Comparison of ENCODE assay signal across 12 cellular contexts in genomic region chr1:198601936-198602889, GRCh38. TPM values are rescaled to one million over a fixed set of nuclear protein-coding genes. Genes with fewer than 3 reads are reported as not detected.
DNase-seq lines count a peak whose midpoint lies in the region; FAIRE-seq and TF ChIP-seq lines count a peak whose summit lies in the region.
"Had no signal": no experiment of that assay in that cellular context is flagged by ENCODE, and none has a peak within 500 bp of the region (broad histone marks: within the 10 kb centered on the region; RNA-seq: fewer than 3 reads in every experiment).

No MANE protein-coding gene starts in this region.

- no peak for TF ChIP-seq RAD21 in H1 (IDR thresholded peaks at IDR 0.05 in 1 of 2, conservative IDR thresholded peaks at IDR 0.05 in 1 of 2; ENCODE audit: low read depth in 2 of 2, low read length in 2 of 2)

- H2BK20ac ChIP-seq in H1 (ENCODE audit: low read length): no peak overlapping the region

- peaks cover 5% of the 10 kb centered on the region; the same call in 1 of the 2 replicates for H3F3A ChIP-seq in DOHH2 (ENCODE audit: control insufficient read depth, insufficient read depth)

- no peak overlapping the region for H3K4ac ChIP-seq in H1 (replicated peaks; ENCODE audit: insufficient read length, low read depth, low read length)

- H3K14ac ChIP-seq in H1 (ENCODE audit: insufficient read length): no peak overlapping the region

- no peak overlapping the region for H2BK5ac ChIP-seq in H1 (ENCODE audit: low read depth, low read length)

- H2BK120ac ChIP-seq in H1 (replicated peaks; ENCODE audit: low read depth, low read length): no peak overlapping the region

- H3K79me2 ChIP-seq in DOHH2 (ENCODE audit: control insufficient read depth, low read length): no peaks in the 10 kb centered on the region
- no peaks in the 10 kb centered on the region for H3K79me2 ChIP-seq in H1 (ENCODE audit: control insufficient read depth in 1 of 2, insufficient read depth in 2 of 2, low read length in 2 of 2)
- H3K79me2 ChIP-seq: parathyroid adenoma had no signal

- H3K23ac ChIP-seq in H1 (ENCODE audit: insufficient read length): no peak overlapping the region

- 0 out of 2 replicates have a peak overlapping the region, but pooled peaks have one; percentile 10 for H2BK12ac ChIP-seq in H1 (ENCODE audit: low read depth, low read length)

- no peak for TF ChIP-seq POLR2A in H1 (IDR thresholded peaks at IDR 0.05; ENCODE audit: control extremely low read depth in 1 of 2, low read depth in 2 of 2, low read length in 2 of 2)
- no peak for TF ChIP-seq POLR2A in H54 (IDR thresholded peaks at IDR 0.05; ENCODE audit: low read depth, low read length)
- TF ChIP-seq POLR2A in testis (IDR thresholded peaks at IDR 0.05): no peak

- H3K9me3 ChIP-seq in DOHH2 (ENCODE audit: control insufficient read depth, insufficient read depth, low read length) (peaks cover 11% of the 10 kb centered on the region; the same call in 1 of the 2 replicates), H1 (ENCODE audit: insufficient read depth in 2 of 2, low read depth in 1 of 2, low read length in 1 of 2) (peaks cover 0 to 10% of the 10 kb centered on the region in 2 experiments; a peak in 1 of 4 replicates), SJCRH30 (replicated peaks) (no peaks in the 10 kb centered on the region), testis (no peaks in the 10 kb centered on the region)

- no peak overlapping the region for H4K91ac ChIP-seq in H1 (replicated peaks; ENCODE audit: insufficient read length, low read length)

- peak; percentile 57 for DNase-seq in AG04449 (ENCODE audit: low read depth, low spot score)
- DNase-seq in NOMO-1 treated with DMSO at 0.1 percent for 48 hours (lab: John Stamatoyannopoulos, UW; ENCODE audit: unreplicated experiment): peak; percentile 47
- DNase-seq in H1 (ENCODE audit: low read depth in 1 of 2, low spot score in 2 of 2): no peak
- no peak for DNase-seq in SJCRH30
- no peak for DNase-seq in H54 (ENCODE audit: insufficient read length, low spot score)
- no peak for DNase-seq in testis
- no peak for DNase-seq in activated gamma-delta T cell (lab: John Stamatoyannopoulos, UW)
- DNase-seq: activated CD4-positive, alpha-beta T cell treated with anti-CD3 and anti-CD28 coated beads for 4 hours; DMS53; NCI-H1436 had no signal

- TF ChIP-seq CTCF in AG04449 (IDR thresholded peaks at IDR 0.05; ENCODE audit: insufficient read depth, low read length, missing control alignments) (peak; percentile 16), DOHH2 (IDR thresholded peaks at IDR 0.05; ENCODE audit: low read depth, low read length, poor library complexity, severe bottlenecking) (no peak), H1 (IDR thresholded peaks at IDR 0.05; ENCODE audit: control extremely low read depth in 1 of 3, insufficient read depth in 1 of 3, low read depth in 1 of 3, low read length in 3 of 3) (no peak), testis (IDR thresholded peaks at IDR 0.05) (no peak)

- POLR2A ChIA-PET in AG04449 (lab: Yijun Ruan, JAX): no interaction called here
- POLR2A ChIA-PET in H1 (lab: Charles Lee; ENCODE audit: partially characterized antibody): no interaction called here

- no peak overlapping the region for H3K18ac ChIP-seq in H1 (ENCODE audit: extremely low read depth, low read length)

- H2BK15ac ChIP-seq in H1 (ENCODE audit: low read length): no peak overlapping the region

- no peaks in the 10 kb centered on the region for H3K23me2 ChIP-seq in H1 (ENCODE audit: low read depth, low read length)

- H4K5ac ChIP-seq in H1 (ENCODE audit: insufficient read length, low read depth, low read length): no peak overlapping the region

- no peak overlapping the region for H3K56ac ChIP-seq in H1 (replicated peaks; ENCODE audit: insufficient read length, low read depth, low read length)

- no peak overlapping the region for H4K8ac ChIP-seq in H1 (ENCODE audit: extremely low read depth, insufficient read depth, low read length)

- no peaks in the 10 kb centered on the region for H3K9me2 ChIP-seq in DOHH2 (replicated peaks; ENCODE audit: control insufficient read depth, low read length)

- no peak for TF ChIP-seq EP300 in H1 (IDR thresholded peaks at IDR 0.05; ENCODE audit: borderline replicate concordance in 1 of 2, low read depth in 2 of 2, low read length in 2 of 2)

- 95% methylated on average over 2 of the region's 2 CpGs; no CpG with 5 or more reads in 1 of the 2 experiments for WGBS in H1 (ENCODE audit: extremely low coverage in 1 of 2, insufficient coverage in 1 of 2, insufficient read length in 1 of 2, insufficient replicate concordance in 2 of 2, low coverage in 1 of 2, low lambda C conversion rate in 2 of 2, missing lambda C conversion rate in 1 of 2), 2 experiments
- 87 to 96% methylated on average over 2 of the region's 2 CpGs for WGBS in testis, 2 donors

- intact Hi-C loops in testis (cut with DNase I; ENCODE audit: low total_unique reads): no loop called here

- no peak overlapping the region for H3K9ac ChIP-seq in H1 (replicated peaks in 1 of 4; ENCODE audit: extremely low read depth in 1 of 4, low read depth in 3 of 4, low read length in 3 of 4)
- H3K9ac ChIP-seq: parathyroid adenoma had no signal

- peaks cover 67% of the 10 kb centered on the region for H3K4me1 ChIP-seq in DOHH2 (ENCODE audit: control insufficient read depth, low read length)
- H3K4me1 ChIP-seq in H1 (replicated peaks in 1 of 4; ENCODE audit: control insufficient read depth in 3 of 4, insufficient read depth in 4 of 4, low read length in 3 of 4): peaks cover 0 to 5% (median 3%) of the 10 kb centered on the region in 4 experiments; a peak in 2 of 7 replicates
- H3K4me1 ChIP-seq in SJCRH30: no peaks in the 10 kb centered on the region
- H3K4me1 ChIP-seq in testis: no peaks in the 10 kb centered on the region
- H3K4me1 ChIP-seq: parathyroid adenoma had no signal

- H2AK5ac ChIP-seq in H1 (ENCODE audit: low read depth, low read length): no peak overlapping the region

- H3K4me3 ChIP-seq in AG04449 (ENCODE audit: low read depth, low read length): no peak overlapping the region
- no peak overlapping the region for H3K4me3 ChIP-seq in DOHH2 (ENCODE audit: low read length)
- no peak overlapping the region for H3K4me3 ChIP-seq in H1 (ENCODE audit: extremely low read depth in 1 of 4, insufficient read depth in 2 of 4, low read depth in 3 of 4, low read length in 4 of 4)
- no peak overlapping the region for H3K4me3 ChIP-seq in SJCRH30
- H3K4me3 ChIP-seq in testis: no peak overlapping the region

- H3K4me2 ChIP-seq in DOHH2 (ENCODE audit: low read length) (peak overlapping the region; percentile 25; the same call in 1 of the 2 replicates), H1 (ENCODE audit: insufficient read depth in 1 of 2, low read depth in 2 of 2, low read length in 2 of 2) (no peak overlapping the region)

- H3K36me3 ChIP-seq in DOHH2 (ENCODE audit: control insufficient read depth, low read length): peaks cover 24% of the 10 kb centered on the region
- H3K36me3 ChIP-seq in H1 (ENCODE audit: control insufficient read depth in 2 of 4, insufficient read depth in 4 of 4, low read length in 3 of 4): no peaks in the 10 kb centered on the region; a peak in 1 of 8 replicates
- no peaks in the 10 kb centered on the region for H3K36me3 ChIP-seq in SJCRH30
- no peaks in the 10 kb centered on the region for H3K36me3 ChIP-seq in testis (ENCODE audit: low read depth, missing control alignments)

- H3K79me1 ChIP-seq in H1 (ENCODE audit: low read depth, low read length): no peaks in the 10 kb centered on the region

- H3K27me3 ChIP-seq in DOHH2 (ENCODE audit: control insufficient read depth, low read length): no peaks in the 10 kb centered on the region
- no peaks in the 10 kb centered on the region for H3K27me3 ChIP-seq in H1 (replicated peaks in 1 of 4; ENCODE audit: control insufficient read depth in 3 of 4, extremely low read depth in 1 of 4, insufficient read depth in 3 of 4, low read length in 3 of 4)
- no peaks in the 10 kb centered on the region for H3K27me3 ChIP-seq in SJCRH30
- no peaks in the 10 kb centered on the region for H3K27me3 ChIP-seq in testis

- H3K27ac ChIP-seq in DOHH2 (ENCODE audit: low read depth, low read length): no peak overlapping the region
- H3K27ac ChIP-seq in H1 (ENCODE audit: low read depth, low read length): no peak overlapping the region
- H3K27ac ChIP-seq in SJCRH30: no peak overlapping the region
- no peak overlapping the region for H3K27ac ChIP-seq in testis
- H3K27ac ChIP-seq: parathyroid adenoma had no signal

- CTCF ChIA-PET in AG04449 (lab: Yijun Ruan, JAX): interaction anchor here (1.0 kb wide), 1 partner anchor 24 kb away, joined by 3 read pairs; no protein-coding TSS in a partner anchor
- CTCF ChIA-PET in H1 (lab: Charles Lee; ENCODE audit: partially characterized antibody): no interaction called here

- no peak overlapping the region for H2AFZ ChIP-seq in H1 (ENCODE audit: low read length)
- H2AFZ ChIP-seq: parathyroid adenoma had no signal

- FAIRE-seq in H1 (lab: Jason Lieb, UNC) (no peak), H54 (lab: Jason Lieb, UNC) (no peak)

- no peaks in the 10 kb centered on the region for H4K20me1 ChIP-seq in DOHH2 (ENCODE audit: control insufficient read depth, insufficient read depth, low read depth, low read length)
- H4K20me1 ChIP-seq in H1 (replicated peaks in 1 of 2; ENCODE audit: control insufficient read depth in 1 of 2, insufficient read depth in 2 of 2, low read length in 2 of 2): no peaks in the 10 kb centered on the region

TF ChIP-seq in H1, 55 proteins besides CTCF, POLR2A, EP300 and RAD21 (continues in another document):
- TF ChIP-seq SIRT6 (IDR thresholded peaks at IDR 0.05; ENCODE audit: low read length) (no peak), SP1 (IDR thresholded peaks at IDR 0.05; ENCODE audit: low read depth, low read length) (no peak), TEAD4 (IDR thresholded peaks at IDR 0.05; ENCODE audit: low read depth, low read length) (no peak), CREB1 (IDR thresholded peaks at IDR 0.05) (no peak), TAF1 (IDR thresholded peaks at IDR 0.05; ENCODE audit: low read depth, low read length) (no peak)

RNA-seq across cellular contexts. Expression of gene PTPRC, which starts 36.6 kb away (rescaled TPM):
- not detected in 2 replicates for total RNA-seq in H1 (2021; fragmentation: NEBNext Ultra II Directional; extraction: Animal tissue kit (Norgen Biotek cat#: 25700))
- polyA plus RNA-seq in H1 (2011; rRNA removed): 0.05 TPM in 1 of 2 replicates, not detected in the other
- polyA plus RNA-seq in H1 (2011; cell fraction: cytosol; rRNA removed): 0.09 TPM
- not detected for polyA plus RNA-seq in H1 (2011; cell fraction: nucleus; rRNA removed)
- 0.10 TPM in 1 of 4 replicates, not detected in the others for polyA plus RNA-seq in H1 (2012, experiment 1 of 2)
- polyA plus RNA-seq in H1 (2012, experiment 2 of 2): not detected
- polyA plus RNA-seq in H1 (2013, experiment 1 of 2): 0.08 TPM
- polyA plus RNA-seq in H1 (2013, experiment 2 of 2): 0.09 TPM
- not detected in 2 replicates for polyA minus RNA-seq in H1 (2011; rRNA and poly(A)+ RNA removed)
- polyA minus RNA-seq in H1 (2011; cell fraction: cytosol; rRNA and poly(A)+ RNA removed): not detected
- polyA minus RNA-seq in H1 (2011; cell fraction: nucleus; rRNA and poly(A)+ RNA removed): not detected
- not detected in 2 replicates for total RNA-seq in SJCRH30 (2014; rRNA removed; shearing (Covaris generic))
- total RNA-seq in testis: 1 to 10 TPM; 5.1 to 9.7 TPM
- polyA plus RNA-seq in testis (ENCODE audit: insufficient read depth, low read depth, low replicate concordance): 10.8 TPM

Comparison
In these comparisons a context has a peak if more than half of its experiments do, and no peak if none do; other contexts are left out.
1. DNase-seq: peak in AG04449 (single experiment) and NOMO-1 treated with DMSO at 0.1 percent for 48 hours (single experiment); none in H1 (0 of 2), SJCRH30 (0 of 2), H54 (single experiment), testis (single experiment) and activated gamma-delta T cell (single experiment).